Comparison of ENCODE assay signal across 17 cellular contexts in the genomic region with DNA sequence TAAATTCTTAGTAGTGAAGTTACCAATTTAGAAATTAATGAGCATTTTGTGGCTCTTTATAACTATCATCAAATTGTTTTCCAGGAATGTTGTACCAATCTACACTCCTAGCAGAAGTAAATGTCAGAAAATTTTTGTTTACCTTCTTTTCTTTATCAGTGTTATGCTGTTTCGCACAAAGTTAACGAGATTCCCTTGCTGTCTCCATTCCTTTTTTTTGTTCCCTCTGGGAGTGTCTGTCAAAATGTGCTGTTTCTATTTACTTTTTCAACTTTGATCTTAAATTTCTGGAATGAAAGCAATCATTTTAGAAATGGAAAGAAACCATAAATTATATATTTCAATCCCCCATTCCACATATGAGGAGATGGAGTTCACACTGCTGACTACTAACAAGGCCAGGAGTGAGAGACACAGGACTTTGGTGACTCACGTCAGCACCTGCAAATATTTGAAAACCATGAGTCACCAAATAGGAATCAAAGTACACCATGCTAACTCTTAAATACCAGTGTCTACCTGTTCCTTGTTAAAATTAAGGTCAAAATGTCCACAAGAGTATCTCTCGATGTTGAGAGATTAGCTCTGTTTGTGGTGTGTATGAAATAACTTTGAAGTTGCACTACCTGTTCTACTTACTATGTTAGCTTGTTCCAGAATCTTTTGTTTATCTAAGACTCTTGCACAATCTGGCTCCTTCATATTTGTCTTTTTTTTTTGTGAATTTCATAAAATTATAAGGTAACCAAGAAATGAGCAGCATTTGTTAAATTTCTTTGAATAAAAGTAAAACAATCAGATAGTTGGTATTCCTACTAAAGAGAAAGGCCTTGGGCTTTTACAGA.
A peak's percentile ranks its signal among the peaks of the same experiment; 100 is the strongest.
DNase-seq lines count a peak whose midpoint lies in the region; ATAC-seq and TF ChIP-seq lines count a peak whose summit lies in the region.
"Had no signal": no experiment of that assay in that cellular context is flagged by ENCODE, and none has a peak within 500 bp of the region (broad histone marks: within the 10 kb centered on the region; RNA-seq: fewer than 3 reads in every experiment).

No MANE protein-coding gene starts in this region.

- CTCF ChIA-PET in MCF 10A (lab: Yijun Ruan, JAX), result interaction anchor here (0.7 kb wide), 1 partner anchor 364 kb away, joined by 3 read pairs; no protein-coding TSS in a partner anchor

- no peaks in the 10 kb centered on the region for H3K27me3 ChIP-seq in upper lobe of right lung
- H3K27me3 ChIP-seq: neural progenitor cell, suprapubic skin had no signal

- H3K9me3 Mint-ChIP-seq in MCF 10A (ENCODE audit: unreplicated experiment), result peaks cover 6% of the 10 kb centered on the region
- H3K9me3 Mint-ChIP-seq: neural progenitor cell had no signal

- ATAC-seq in upper lobe of right lung, result peak; percentile 95

- BruUV-seq in MCF 10A (replicated peaks; lab: Mats Ljungman, UMichigan), result no TSS peak

- DNase-seq in NCI-H510A treated with DMSO at 0.1 percent for 48 hours (lab: John Stamatoyannopoulos, UW), result peak; percentile 52
- DNase-seq in NCI-H510A (lab: John Stamatoyannopoulos, UW), result no peak
- DNase-seq in MCF 10A (ENCODE audit: unreplicated experiment), result peak; percentile 64
- DNase-seq in left kidney (ENCODE audit: low read depth, low spot score), result peak; percentile 5
- DNase-seq in upper lobe of right lung, result no peak
- no peak for DNase-seq in activated naive CD4-positive, alpha-beta T cell (lab: John Stamatoyannopoulos, UW)
- DNase-seq in Ammon's horn (ENCODE audit: low spot score), result no peak
- DNase-seq in KG1 (lab: John Stamatoyannopoulos, UW), result no peak
- DNase-seq: activated CD4-positive, alpha-beta T cell treated with anti-CD3 and anti-CD28 coated beads for 4 hours; activated T-cell treated with anti-CD3 and anti-CD28 coated beads, Interleukin-2, amount 50 U/mL, for 48 hours; amygdala; foreskin melanocyte; IMR-90; left ventricle myocardium inferior; NCI-H1436 had no signal

- H3K36me3 Mint-ChIP-seq in MCF 10A (ENCODE audit: insufficient read depth, unreplicated experiment), result peaks cover 5% of the 10 kb centered on the region

- H3K27me3 Mint-ChIP-seq in MCF 10A (ENCODE audit: insufficient read depth, unreplicated experiment), result no peaks in the 10 kb centered on the region

- no peaks in the 10 kb centered on the region for H3K9me3 ChIP-seq in upper lobe of right lung
- H3K9me3 ChIP-seq: left ventricle myocardium inferior, suprapubic skin had no signal

- intact Hi-C loops in MCF 10A (cut with micrococcal nuclease), result no loop called here
- intact Hi-C loops in upper lobe of right lung (cut with DNase I), result no loop called here

- H3K4me1 Mint-ChIP-seq in MCF 10A (ENCODE audit: insufficient read depth, unreplicated experiment), result peaks cover 24% of the 10 kb centered on the region

- no peak for TF ChIP-seq CTCF in MCF 10A (IDR thresholded peaks at IDR 0.05; ENCODE audit: unreplicated experiment)
- TF ChIP-seq CTCF in upper lobe of right lung (IDR thresholded peaks at IDR 0.05), result no peak

- no peaks in the 10 kb centered on the region for H3K4me1 ChIP-seq in upper lobe of right lung
- H3K4me1 ChIP-seq: left ventricle myocardium inferior, suprapubic skin had no signal

- peak overlapping the region; percentile 55 for H3K27ac ChIP-seq in upper lobe of right lung
- H3K27ac ChIP-seq: left ventricle myocardium inferior, neural progenitor cell, suprapubic skin had no signal

- no peak overlapping the region for H3K4me3 Mint-ChIP-seq in MCF 10A (ENCODE audit: unreplicated experiment)
- H3K4me3 Mint-ChIP-seq: neural progenitor cell had no signal

- H3K4me3 ChIP-seq in upper lobe of right lung, result no peak overlapping the region
- H3K4me3 ChIP-seq: left ventricle myocardium inferior, neural progenitor cell, suprapubic skin had no signal

- POLR2A ChIA-PET in MCF 10A (lab: Yijun Ruan, JAX), result interaction anchor here (0.7 kb wide), 1 partner anchor 32 kb away, joined by 3 read pairs; no protein-coding TSS in a partner anchor

- H3K27ac Mint-ChIP-seq in MCF 10A (ENCODE audit: low read depth, unreplicated experiment), result no peak overlapping the region
- H3K27ac Mint-ChIP-seq: neural progenitor cell had no signal

- H3K36me3 ChIP-seq in upper lobe of right lung, result no peaks in the 10 kb centered on the region
- H3K36me3 ChIP-seq: left ventricle myocardium inferior, suprapubic skin had no signal

Comparison
In these comparisons a context has a peak if more than half of its experiments do, and no peak if none do; other contexts are left out.
1. DNase-seq: peak in NCI-H510A treated with DMSO at 0.1 percent for 48 hours (single experiment), MCF 10A (single experiment) and left kidney (single experiment); none in NCI-H510A (single experiment), upper lobe of right lung (single experiment), activated naive CD4-positive, alpha-beta T cell (0 of 4), Ammon's horn (single experiment) and KG1 (single experiment).